Comparison of ENCODE assay signal across 7 cellular contexts in the genomic region with DNA sequence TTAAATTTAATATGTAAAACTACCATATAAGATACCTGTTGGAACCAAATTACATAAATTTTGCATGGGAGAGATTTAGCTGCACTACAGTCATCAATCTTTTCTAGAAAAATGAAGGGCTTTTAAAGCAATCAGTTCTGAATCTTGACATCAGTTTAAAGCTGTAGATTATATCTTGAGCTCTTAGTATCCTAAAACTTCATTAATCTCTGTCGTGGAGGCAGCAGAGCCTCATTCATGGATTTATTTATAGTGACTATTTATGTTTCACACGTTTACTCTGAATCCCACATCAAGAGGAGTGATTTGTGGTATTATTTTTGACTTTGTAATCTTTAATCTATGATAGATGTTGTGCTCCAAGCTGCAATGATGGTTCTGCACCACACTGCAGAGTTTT.
"Had no signal": no experiment of that assay in that cellular context is flagged by ENCODE, and none has a peak within 500 bp of the region (broad histone marks: within the 10 kb centered on the region; RNA-seq: fewer than 3 reads in every experiment).

No MANE protein-coding gene starts in this region.

- ATAC-seq: GM23338 had no signal

- DNase-seq: H9, HCEC 1CT, HFFc6, IMR-90, KBM-7 had no signal

- H3K4me3 ChIP-seq: GM23338 had no signal

- H3K27ac ChIP-seq: KMS-11 had no signal
